In genomic region chr12:48132826-48133225, GRCh38 we compare ENCODE assay signal across 15 cellular contexts. TPM values are rescaled to one million over a fixed set of nuclear protein-coding genes. Genes with fewer than 3 reads are reported as not detected.
DNase-seq lines count a peak whose midpoint lies in the region; ATAC-seq and TF ChIP-seq lines count a peak whose summit lies in the region.
"Had no signal": no experiment of that assay in that cellular context is flagged by ENCODE, and none has a peak within 500 bp of the region (broad histone marks: within the 10 kb centered on the region; RNA-seq: fewer than 3 reads in every experiment).

No MANE protein-coding gene starts in this region.

- H3K9me3 ChIP-seq in left ventricle myocardium inferior (replicated peaks) (no peaks in the 10 kb centered on the region), heart right ventricle (no peaks in the 10 kb centered on the region), skeletal muscle tissue (ENCODE audit: control insufficient read depth in 3 of 3, low read length in 3 of 3) (no peaks in the 10 kb centered on the region)
- H3K9me3 ChIP-seq: Caco-2, HAP-1 had no signal

- H3K36me3 ChIP-seq in left ventricle myocardium inferior (peaks cover 98% of the 10 kb centered on the region), heart right ventricle (peaks cover 0 to 100% (median 64%) of the 10 kb centered on the region in 9 donors), skeletal muscle tissue (ENCODE audit: control insufficient read depth in 3 of 3, insufficient read depth in 3 of 3, low read length in 3 of 3) (peaks cover 77 to 85% (median 77%) of the 10 kb centered on the region in 3 donors)

- TF ChIP-seq CTCF in left ventricle myocardium inferior (IDR thresholded peaks at IDR 0.05; ENCODE audit: borderline replicate concordance): no peak
- no peak for TF ChIP-seq CTCF in heart right ventricle (IDR thresholded peaks at IDR 0.05)

- H3K27me3 ChIP-seq in left ventricle myocardium inferior (ENCODE audit: low read depth) (no peaks in the 10 kb centered on the region), heart right ventricle (no peaks in the 10 kb centered on the region), skeletal muscle tissue (ENCODE audit: control insufficient read depth in 3 of 3, insufficient read depth in 3 of 3, low read length in 3 of 3) (no peaks in the 10 kb centered on the region)

- no peak for DNase-seq in left ventricle myocardium inferior
- no peak for DNase-seq in heart right ventricle
- peak; percentile 39 for DNase-seq in islet precursor cell
- no peak for DNase-seq in activated T-cell treated with anti-CD3 and anti-CD28 coated beads, Interleukin-2, amount 50 U/mL, for 24 hours
- DNase-seq: C1 segment of cervical spinal cord; Caco-2; CD8-positive, alpha-beta T cell; DMS153; DND-41; GOT3; HFFc6 had no signal

- no peak overlapping the region for H3K27ac Mint-ChIP-seq in activated T-cell treated with anti-CD3 and anti-CD28 coated beads, Interleukin-2, amount 50 U/mL, for 24 hours
- H3K27ac Mint-ChIP-seq: CD8-positive, alpha-beta T cell; HFFc6 had no signal

- H3K27me3 Mint-ChIP-seq in activated T-cell treated with anti-CD3 and anti-CD28 coated beads, Interleukin-2, amount 50 U/mL, for 24 hours: no peaks in the 10 kb centered on the region

- no peak for ATAC-seq in heart right ventricle
- no peak for ATAC-seq in HG03045 (IDR thresholded peaks at IDR 0.05; ENCODE audit: unreplicated experiment)
- ATAC-seq: CD8-positive, alpha-beta T cell had no signal

- H3K4me3 Mint-ChIP-seq in activated T-cell treated with anti-CD3 and anti-CD28 coated beads, Interleukin-2, amount 50 U/mL, for 24 hours: no peak overlapping the region
- H3K4me3 Mint-ChIP-seq: CD8-positive, alpha-beta T cell; HFFc6 had no signal

- peak overlapping the region in 1 of 3 donors; percentile 17 for H3K9ac ChIP-seq in skeletal muscle tissue (ENCODE audit: low read depth in 1 of 3, low read length in 3 of 3)

- intact Hi-C loops in left ventricle myocardium inferior (cut with micrococcal nuclease): no loop called here
- intact Hi-C loops in heart right ventricle (cut with DNase I): no loop called here

- WGBS in heart right ventricle, 2 donors: 93 to 95% methylated on average over 14 of the region's 14 CpGs

- H3K9me3 Mint-ChIP-seq in activated T-cell treated with anti-CD3 and anti-CD28 coated beads, Interleukin-2, amount 50 U/mL, for 24 hours: no peaks in the 10 kb centered on the region
- H3K9me3 Mint-ChIP-seq: CD8-positive, alpha-beta T cell; HFFc6 had no signal

- H3K27ac ChIP-seq in left ventricle myocardium inferior (replicated peaks) (peak overlapping the region; percentile 93), heart right ventricle (no peak overlapping the region), skeletal muscle tissue (ENCODE audit: low read depth, low read length) (peak overlapping the region; percentile 94)

- H3K36me3 Mint-ChIP-seq in activated T-cell treated with anti-CD3 and anti-CD28 coated beads, Interleukin-2, amount 50 U/mL, for 24 hours (ENCODE audit: low read depth): peaks cover 93% of the 10 kb centered on the region

- peaks cover 68% of the 10 kb centered on the region for H3K4me1 ChIP-seq in left ventricle myocardium inferior
- H3K4me1 ChIP-seq in heart right ventricle: peaks cover 0 to 58% (median 14%) of the 10 kb centered on the region in 9 donors
- H3K4me1 ChIP-seq in skeletal muscle tissue (ENCODE audit: control insufficient read depth in 3 of 3, insufficient read depth in 3 of 3, low read length in 3 of 3): peaks cover 33 to 78% (median 34%) of the 10 kb centered on the region in 3 donors
- H3K4me1 ChIP-seq: Caco-2, HAP-1 had no signal

- no peak overlapping the region for H3K4me3 ChIP-seq in left ventricle myocardium inferior
- H3K4me3 ChIP-seq in heart right ventricle: no peak overlapping the region
- no peak overlapping the region for H3K4me3 ChIP-seq in skeletal muscle tissue (ENCODE audit: low read length in 3 of 3)
- H3K4me3 ChIP-seq: HAP-1 had no signal

- peaks cover 2% of the 10 kb centered on the region for H3K4me1 Mint-ChIP-seq in activated T-cell treated with anti-CD3 and anti-CD28 coated beads, Interleukin-2, amount 50 U/mL, for 24 hours (ENCODE audit: low read depth)

RNA-seq across cellular contexts. Expression of gene PFKM, which starts 13.7 kb away (rescaled TPM):
- total RNA-seq in left ventricle myocardium inferior (671 TPM), heart right ventricle (100 to 1,000 TPM; 508 to 948 (median 694) TPM), skeletal muscle tissue (304 TPM)
- polyA plus RNA-seq in heart right ventricle: 100 to 1,000 TPM; 121 to 185 TPM

RNA-seq across cellular contexts. Expression of gene ASB8, which starts 24.5 kb away (rescaled TPM):
- 80.3 TPM for total RNA-seq in left ventricle myocardium inferior
- total RNA-seq in heart right ventricle: 100 to 1,000 TPM in 1 of 10 donors, 10 to 100 TPM in 9; 73.4 to 103 (median 85.8) TPM
- 10 to 100 TPM; 24.9 to 28.5 TPM for polyA plus RNA-seq in heart right ventricle
- 32.9 TPM for total RNA-seq in skeletal muscle tissue

RNA-seq across cellular contexts. Expression of gene SENP1, which starts 26.9 kb away (rescaled TPM):
- total RNA-seq in left ventricle myocardium inferior (5.3 TPM), heart right ventricle (10 to 100 TPM in 2 of 10 donors, 1 to 10 TPM in 8; 7.1 to 10.7 (median 8.7) TPM), skeletal muscle tissue (15.1 TPM)
- polyA plus RNA-seq in heart right ventricle: 1 to 10 TPM; 2.1 to 2.7 TPM

RNA-seq across cellular contexts. Expression of gene CCDC184, which starts 50.6 kb away (rescaled TPM):
- 1.0 TPM for total RNA-seq in left ventricle myocardium inferior
- total RNA-seq in heart right ventricle: 1 to 10 TPM in 3 of 10 donors, under 1 TPM in 7; 0.11 to 1.5 (median 0.42) TPM
- 1 to 10 TPM; 1.0 to 1.3 TPM for polyA plus RNA-seq in heart right ventricle
- total RNA-seq in skeletal muscle tissue: 0.52 TPM
- total RNA-seq: A172 had no signal

Comparison
In these comparisons a context has a peak if more than half of its experiments do, and no peak if none do; other contexts are left out.
1. H3K27ac ChIP-seq: peak in left ventricle myocardium inferior (single experiment) and skeletal muscle tissue (single experiment); none in heart right ventricle (0 of 10).